ENCODE assay signal across 11 cellular contexts in genomic region chr7:105519353-105519752, GRCh38. TPM values are rescaled to one million over a fixed set of nuclear protein-coding genes. Genes with fewer than 3 reads are reported as not detected.
DNase-seq lines count a peak whose midpoint lies in the region; ATAC-seq lines count a peak whose summit lies in the region.
"Had no signal": no experiment of that assay in that cellular context is flagged by ENCODE, and none has a peak within 500 bp of the region (broad histone marks: within the 10 kb centered on the region; RNA-seq: fewer than 3 reads in every experiment).

No MANE protein-coding gene starts in this region.

- peak overlapping the region in 4 of 7 donors; percentile 15 to 82 (median 34) for H3K4me3 Mint-ChIP-seq in CD8-positive, alpha-beta memory T cell
- H3K4me3 Mint-ChIP-seq in activated T-helper 17 cell treated with anti-CD3 and anti-CD28 coated beads, Interleukin-2, amount 50 U/mL, for 72 hours, result peak overlapping the region; percentile 9
- H3K4me3 Mint-ChIP-seq in naive thymus-derived CD8-positive, alpha-beta T cell, result peak overlapping the region in 7 of 10 donors; percentile 11 to 71 (median 48)

- H3K27ac Mint-ChIP-seq in CD8-positive, alpha-beta memory T cell, result no peak overlapping the region
- no peak overlapping the region for H3K27ac Mint-ChIP-seq in activated T-helper 17 cell treated with anti-CD3 and anti-CD28 coated beads, Interleukin-2, amount 50 U/mL, for 72 hours
- H3K27ac Mint-ChIP-seq in naive thymus-derived CD8-positive, alpha-beta T cell, result peak overlapping the region in 2 of 10 donors; percentile 5 to 11

- no peak for ATAC-seq in activated T-helper 17 cell treated with anti-CD3 and anti-CD28 coated beads, Interleukin-2, amount 50 U/mL, for 72 hours (replicated peaks)
- no peak for ATAC-seq in naive thymus-derived CD8-positive, alpha-beta T cell
- ATAC-seq in HG03097 (IDR thresholded peaks at IDR 0.05; ENCODE audit: low FRiP score, unreplicated experiment) (no peak), GM21390 (IDR thresholded peaks at IDR 0.05; ENCODE audit: unreplicated experiment) (no peak)

- H3K36me3 Mint-ChIP-seq in CD8-positive, alpha-beta memory T cell, result peaks cover 0 to 5% (median 3%) of the 10 kb centered on the region in 3 donors
- peaks cover 44% of the 10 kb centered on the region for H3K36me3 Mint-ChIP-seq in activated T-helper 17 cell treated with anti-CD3 and anti-CD28 coated beads, Interleukin-2, amount 50 U/mL, for 72 hours (ENCODE audit: low read depth)
- peaks cover 0 to 4% (median 0%) of the 10 kb centered on the region in 3 donors for H3K36me3 Mint-ChIP-seq in naive thymus-derived CD8-positive, alpha-beta T cell

- no peaks in the 10 kb centered on the region for H3K9me3 Mint-ChIP-seq in CD8-positive, alpha-beta memory T cell
- H3K9me3 Mint-ChIP-seq in activated T-helper 17 cell treated with anti-CD3 and anti-CD28 coated beads, Interleukin-2, amount 50 U/mL, for 72 hours, result no peaks in the 10 kb centered on the region
- H3K9me3 Mint-ChIP-seq in naive thymus-derived CD8-positive, alpha-beta T cell, result no peaks in the 10 kb centered on the region

- H3K4me1 Mint-ChIP-seq in CD8-positive, alpha-beta memory T cell, result peaks cover 11 to 18% (median 16%) of the 10 kb centered on the region in 3 donors
- peaks cover 5% of the 10 kb centered on the region for H3K4me1 Mint-ChIP-seq in activated T-helper 17 cell treated with anti-CD3 and anti-CD28 coated beads, Interleukin-2, amount 50 U/mL, for 72 hours
- H3K4me1 Mint-ChIP-seq in naive thymus-derived CD8-positive, alpha-beta T cell, result peaks cover 5 to 20% (median 13%) of the 10 kb centered on the region in 4 donors

- H3K27me3 ChIP-seq in CD8-positive, alpha-beta memory T cell (ENCODE audit: insufficient read depth, low read length, poor library complexity, severe bottlenecking), result no peaks in the 10 kb centered on the region
- H3K27me3 ChIP-seq: BLaER1 had no signal

- H3K27me3 Mint-ChIP-seq in CD8-positive, alpha-beta memory T cell, result no peaks in the 10 kb centered on the region
- H3K27me3 Mint-ChIP-seq in activated T-helper 17 cell treated with anti-CD3 and anti-CD28 coated beads, Interleukin-2, amount 50 U/mL, for 72 hours, result no peaks in the 10 kb centered on the region
- H3K27me3 Mint-ChIP-seq in naive thymus-derived CD8-positive, alpha-beta T cell, result no peaks in the 10 kb centered on the region

- no peaks in the 10 kb centered on the region for H3K9me3 ChIP-seq in CD8-positive, alpha-beta memory T cell (ENCODE audit: low read length)
- H3K9me3 ChIP-seq: BLaER1 had no signal

- CTCF ChIA-PET in CD8-positive, alpha-beta memory T cell (lab: Charles Lee), result interaction anchor here (3.6 kb wide), 1 partner anchor 12 kb away, joined by 16 read pairs; the partner anchor contains the start of gene RINT1

- no peak overlapping the region for H3K4me3 ChIP-seq in CD8-positive, alpha-beta memory T cell (ENCODE audit: low read length)
- H3K4me3 ChIP-seq: BLaER1 had no signal

- peaks cover 4% of the 10 kb centered on the region for H3K36me3 ChIP-seq in CD8-positive, alpha-beta memory T cell (ENCODE audit: insufficient read depth, low read length)

- POLR2A ChIA-PET in CD8-positive, alpha-beta memory T cell (lab: Charles Lee), result no interaction called here
- POLR2A ChIA-PET in naive thymus-derived CD8-positive, alpha-beta T cell (lab: Charles Lee), result interaction anchor here (3.2 kb wide), 1 partner anchor 12 kb away, joined by 11 read pairs; the partner anchor contains the start of gene RINT1

- DNase-seq in CD8-positive, alpha-beta memory T cell, result no peak
- DNase-seq in EL (peak; percentile 36), NCI-H2107 (lab: John Stamatoyannopoulos, UW) (no peak)
- no peak for DNase-seq in naive thymus-derived CD8-positive, alpha-beta T cell
- DNase-seq: NCI-H1436, nucleus accumbens had no signal

- H3K27ac ChIP-seq in CD8-positive, alpha-beta memory T cell (ENCODE audit: low read depth, low read length), result no peak overlapping the region
- H3K27ac ChIP-seq: BLaER1, KMS-11 had no signal

- peaks cover 6% of the 10 kb centered on the region for H3K4me1 ChIP-seq in CD8-positive, alpha-beta memory T cell (ENCODE audit: insufficient read depth, low read length)

RNA-seq across cellular contexts. Expression of gene PUS7, which starts 2.7 kb away (rescaled TPM):
- total RNA-seq in CD8-positive, alpha-beta memory T cell, result 10 to 100 TPM; 30.4 to 31.6 TPM
- 5.2 TPM for polyA plus RNA-seq in CD8-positive, alpha-beta memory T cell
- 10 to 100 TPM; 15.4 to 37.2 TPM for total RNA-seq in activated T-helper 17 cell treated with anti-CD3 and anti-CD28 coated beads, Interleukin-2, amount 50 U/mL, for 72 hours
- 1 to 10 TPM; 6.5 to 7.3 TPM for total RNA-seq in naive thymus-derived CD8-positive, alpha-beta T cell
- polyA plus RNA-seq in naive thymus-derived CD8-positive, alpha-beta T cell, result 1 to 10 TPM; 5.3 to 7.2 (median 5.5) TPM

RNA-seq across cellular contexts. Expression of gene RINT1, which starts 12.6 kb away (rescaled TPM):
- 10 to 100 TPM; 28.4 to 29.6 TPM for total RNA-seq in CD8-positive, alpha-beta memory T cell
- polyA plus RNA-seq in CD8-positive, alpha-beta memory T cell, result 15.1 TPM
- 10 to 100 TPM; 23.1 to 24.3 TPM for total RNA-seq in activated T-helper 17 cell treated with anti-CD3 and anti-CD28 coated beads, Interleukin-2, amount 50 U/mL, for 72 hours
- total RNA-seq in naive thymus-derived CD8-positive, alpha-beta T cell, result 10 to 100 TPM; 31.2 to 31.5 TPM
- polyA plus RNA-seq in naive thymus-derived CD8-positive, alpha-beta T cell, result 10 to 100 TPM; 15.0 to 17.5 (median 15.4) TPM
